Comparison of ENCODE assay signal across 31 cellular contexts in the genomic region with DNA sequence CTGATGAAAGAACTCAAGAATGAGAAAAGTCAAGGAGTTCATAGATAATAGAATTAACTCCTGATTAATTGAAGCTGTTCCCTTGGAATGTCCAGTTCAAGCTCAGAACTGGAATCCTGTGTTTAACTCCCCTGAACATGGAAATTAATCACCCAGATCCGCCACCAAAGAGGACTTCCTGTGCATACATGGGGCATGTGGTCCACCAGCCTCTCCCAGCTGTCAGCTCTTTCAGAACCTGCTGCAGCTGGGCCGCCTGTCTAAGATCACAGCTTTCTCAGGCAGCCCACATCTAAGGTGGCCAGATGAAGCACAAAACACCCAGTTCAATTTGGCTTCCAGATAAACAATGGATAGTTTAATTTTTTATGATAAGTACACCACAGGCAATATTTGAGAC.
"Had no signal": no experiment of that assay in that cellular context is flagged by ENCODE, and none has a peak within 500 bp of the region (broad histone marks: within the 10 kb centered on the region; RNA-seq: fewer than 3 reads in every experiment).

No MANE protein-coding gene starts in this region.

- H3K36me3 Mint-ChIP-seq: activated naive CD4-positive, alpha-beta T cell treated with anti-CD3 and anti-CD28 coated beads, Interleukin-2, amount 50 U/mL, for 72 hours; stimulated activated effector memory CD8-positive, alpha-beta T cell treated with anti-CD3 and anti-CD28 coated beads, Interleukin-12 subunit alpha, Interleukin-12 subunit beta, amount 100 ng/mL, for 72 hours had no signal

- DNase-seq: activated CD4-positive, alpha-beta T cell treated with anti-CD3 and anti-CD28 coated beads for 1 hour; activated CD8-positive, alpha-beta memory T cell treated with anti-CD3 and anti-CD28 coated beads for 24 hours; activated CD8-positive, alpha-beta memory T cell treated with anti-CD3 and anti-CD28 coated beads, Interleukin-2, amount 50 U/mL, for 4 hours; activated T-cell treated with anti-CD3 and anti-CD28 coated beads, Interleukin-2, amount 50 U/mL, for 24 hours; brain microvascular endothelial cell; caudate nucleus; dermis blood vessel endothelial cell; effector memory CD4-positive, alpha-beta T cell; glutamatergic neuron; immature natural killer cell; left lung; stimulated activated CD4-positive, alpha-beta T cell treated with anti-CD3 and anti-CD28 coated beads, Interleukin-1b, Interleukin-23, amount 100 ng/mL, for 48 hours; stimulated activated naive CD8-positive, alpha-beta T cell treated with anti-CD3 and anti-CD28 coated beads, Interleukin-15, amount 100 ng/mL, for 72 hours; WERI-Rb-1 had no signal

- H3K4me3 Mint-ChIP-seq: activated T-cell treated with anti-CD3 and anti-CD28 coated beads, Interleukin-2, amount 50 U/mL, for 24 hours; activated T-helper 17 cell treated with anti-CD3 and anti-CD28 coated beads, Interleukin-2, amount 50 U/mL, for 72 hours; immature natural killer cell; mesothelial cell of epicardium; natural killer cell treated with Interleukin-12 subunit alpha and Interleukin-12 subunit beta and Interleukin-15 and Interleukin-18, amount 100 ng/mL, for 72 hours; stimulated activated effector memory CD8-positive, alpha-beta T cell treated with anti-CD3 and anti-CD28 coated beads, Interleukin-12 subunit alpha, Interleukin-12 subunit beta, amount 100 ng/mL, for 72 hours; stimulated activated naive CD8-positive, alpha-beta T cell treated with anti-CD3 and anti-CD28 coated beads, Interleukin-15, amount 100 ng/mL, for 72 hours; T-helper 2 cell treated with Interferon-gamma antibody and Interleukin-4, amounts not matched to agents 5 μg/mL and 100 μg/mL, for 36 hours had no signal

- FAIRE-seq: endothelial cell of umbilical vein, frontal cortex had no signal

- H3K4me1 Mint-ChIP-seq: activated T-helper 17 cell treated with anti-CD3 and anti-CD28 coated beads, Interleukin-2, amount 50 U/mL, for 72 hours; immature natural killer cell; stimulated activated effector memory CD8-positive, alpha-beta T cell treated with anti-CD3 and anti-CD28 coated beads, Interleukin-12 subunit alpha, Interleukin-12 subunit beta, amount 100 ng/mL, for 72 hours; stimulated activated naive CD8-positive, alpha-beta T cell treated with anti-CD3 and anti-CD28 coated beads, Interleukin-15, amount 100 ng/mL, for 72 hours had no signal

- ATAC-seq: activated naive CD4-positive, alpha-beta T cell treated with anti-CD3 and anti-CD28 coated beads, Interleukin-2, amount 50 U/mL, for 72 hours; activated T-helper 17 cell treated with anti-CD3 and anti-CD28 coated beads, Interleukin-2, amount 50 U/mL, for 72 hours; esophagus mucosa; left lung; natural killer cell treated with Interleukin-12 subunit alpha and Interleukin-12 subunit beta and Interleukin-15 and Interleukin-18, amount 100 ng/mL, for 72 hours; stimulated activated effector memory CD8-positive, alpha-beta T cell treated with anti-CD3 and anti-CD28 coated beads, Interleukin-12 subunit alpha, Interleukin-12 subunit beta, amount 100 ng/mL, for 72 hours; stimulated activated naive CD8-positive, alpha-beta T cell treated with anti-CD3 and anti-CD28 coated beads, Interleukin-15, amount 100 ng/mL, for 72 hours had no signal

- H3K27me3 Mint-ChIP-seq: activated T-cell treated with anti-CD3 and anti-CD28 coated beads, Interleukin-2, amount 50 U/mL, for 24 hours; activated T-helper 17 cell treated with anti-CD3 and anti-CD28 coated beads, Interleukin-2, amount 50 U/mL, for 72 hours; progenitor cell of endocrine pancreas; stimulated activated naive CD8-positive, alpha-beta T cell treated with anti-CD3 and anti-CD28 coated beads, Interleukin-15, amount 100 ng/mL, for 72 hours had no signal

- H3K27me3 ChIP-seq: adrenal gland, ascending aorta, brain microvascular endothelial cell, hepatocyte, left lung, suprapubic skin, tibial nerve had no signal

- H3K27ac Mint-ChIP-seq: activated naive CD4-positive, alpha-beta T cell treated with anti-CD3 and anti-CD28 coated beads, Interleukin-2, amount 50 U/mL, for 72 hours; activated T-cell treated with anti-CD3 and anti-CD28 coated beads, Interleukin-2, amount 50 U/mL, for 24 hours; activated T-helper 17 cell treated with anti-CD3 and anti-CD28 coated beads, Interleukin-2, amount 50 U/mL, for 72 hours; immature natural killer cell; natural killer cell treated with Interleukin-12 subunit alpha and Interleukin-12 subunit beta and Interleukin-15 and Interleukin-18, amount 100 ng/mL, for 72 hours; progenitor cell of endocrine pancreas; stimulated activated effector memory CD8-positive, alpha-beta T cell treated with anti-CD3 and anti-CD28 coated beads, Interleukin-12 subunit alpha, Interleukin-12 subunit beta, amount 100 ng/mL, for 72 hours; stimulated activated naive CD8-positive, alpha-beta T cell treated with anti-CD3 and anti-CD28 coated beads, Interleukin-15, amount 100 ng/mL, for 72 hours; T-helper 2 cell treated with Interferon-gamma antibody and Interleukin-4, amounts not matched to agents 5 μg/mL and 100 μg/mL, for 36 hours had no signal

- H3K4me3 ChIP-seq: adrenal gland, ascending aorta, hepatocyte, left lung, lung, skin epidermis, suprapubic skin, tibial nerve had no signal

- H3K9me3 Mint-ChIP-seq: stimulated activated effector memory CD8-positive, alpha-beta T cell treated with anti-CD3 and anti-CD28 coated beads, Interleukin-12 subunit alpha, Interleukin-12 subunit beta, amount 100 ng/mL, for 72 hours had no signal

- H3K27ac ChIP-seq: adrenal gland, ascending aorta, brain microvascular endothelial cell, hepatocyte, left lung, skin epidermis, suprapubic skin, tibial nerve, WERI-Rb-1 had no signal
